8 cellular contexts compared by ENCODE assay signal in genomic region chr19:861756-862528, GRCh38. TPM values are rescaled to one million over a fixed set of nuclear protein-coding genes. Genes with fewer than 3 reads are reported as not detected.
DNase-seq lines count a peak whose midpoint lies in the region; ATAC-seq and FAIRE-seq lines count a peak whose summit lies in the region.

No MANE protein-coding gene starts in this region.

- H3K27me3 ChIP-seq in CD4-positive, alpha-beta memory T cell (ENCODE audit: insufficient read depth, low read length) = peaks cover 3% of the 10 kb centered on the region

- H3K4me3 Mint-ChIP-seq in CD4-positive, alpha-beta memory T cell = peak overlapping the region in 3 of 8 donors; percentile 8 to 75 (median 20)
- peak overlapping the region in 3 of 4 donors; percentile 17 to 79 (median 47) for H3K4me3 Mint-ChIP-seq in IgD-negative memory B cell
- H3K4me3 Mint-ChIP-seq in naive thymus-derived CD8-positive, alpha-beta T cell = peak overlapping the region in 2 of 10 donors; percentile 70 to 78

- no peak overlapping the region for H3K4me3 ChIP-seq in CD4-positive, alpha-beta memory T cell (ENCODE audit: low read length in 2 of 2)

- peak; percentile 10 to 49 for ATAC-seq in naive thymus-derived CD8-positive, alpha-beta T cell

- CTCF ChIA-PET in CD4-positive, alpha-beta memory T cell (lab: Charles Lee; ENCODE audit: partially characterized antibody) = interaction anchor here (2.7 to 5.6 kb wide), 2 partner anchors 59 to 122 kb away, joined by 29 to 119 read pairs; partner anchors contain the start of gene WDR18

- peak; percentile 50 to 76 (median 55) for DNase-seq in CD4-positive, alpha-beta memory T cell
- peak; percentile 73 for DNase-seq in T-helper 9 cell
- DNase-seq in astrocyte of the hippocampus (ENCODE audit: low read depth, low spot score) = peak; percentile 35
- DNase-seq in naive thymus-derived CD8-positive, alpha-beta T cell = peak; percentile 47 to 85 (median 63)
- peak; percentile 39 for DNase-seq in urothelium cell line (ENCODE audit: low spot score)
- DNase-seq in NCI-H1930 (lab: John Stamatoyannopoulos, UW) = no peak
- no peak for DNase-seq in RKO (ENCODE audit: low spot score)

- no peak for FAIRE-seq in urothelium cell line (lab: Jason Lieb, UNC)

- H3K4me1 Mint-ChIP-seq in CD4-positive, alpha-beta memory T cell = peaks cover 5 to 26% (median 16%) of the 10 kb centered on the region in 4 donors
- H3K4me1 Mint-ChIP-seq in IgD-negative memory B cell = peaks cover 8 to 13% (median 9%) of the 10 kb centered on the region in 3 donors
- H3K4me1 Mint-ChIP-seq in naive thymus-derived CD8-positive, alpha-beta T cell = peaks cover 7 to 28% (median 18%) of the 10 kb centered on the region in 4 donors

- no peaks in the 10 kb centered on the region for H3K36me3 ChIP-seq in CD4-positive, alpha-beta memory T cell (ENCODE audit: insufficient read depth, low read length)

- peaks cover 1 to 4% of the 10 kb centered on the region in 2 donors for H3K27me3 Mint-ChIP-seq in CD4-positive, alpha-beta memory T cell
- peaks cover 2% of the 10 kb centered on the region for H3K27me3 Mint-ChIP-seq in IgD-negative memory B cell
- H3K27me3 Mint-ChIP-seq in naive thymus-derived CD8-positive, alpha-beta T cell = peaks cover 0 to 11% (median 0%) of the 10 kb centered on the region in 5 donors

- no peak overlapping the region for H3K27ac ChIP-seq in CD4-positive, alpha-beta memory T cell (ENCODE audit: low read depth, low read length)

- H3K9me3 ChIP-seq in CD4-positive, alpha-beta memory T cell (ENCODE audit: control insufficient read depth in 1 of 2, low read length in 2 of 2) = no peaks in the 10 kb centered on the region

- intact Hi-C loops in CD4-positive, alpha-beta memory T cell (cut with micrococcal nuclease) = loop anchor here (1.0 to 2.0 kb wide), 5 partner anchors 10 to 139 kb away; partner anchors contain the start of genes GRIN3B, MED16 and RNU6-9

- peaks cover 19% of the 10 kb centered on the region for H3K4me1 ChIP-seq in CD4-positive, alpha-beta memory T cell (ENCODE audit: insufficient read depth, low read length)

- H3K27ac Mint-ChIP-seq in CD4-positive, alpha-beta memory T cell = peak overlapping the region in 3 of 7 donors; percentile 37 to 95 (median 92)
- H3K27ac Mint-ChIP-seq in IgD-negative memory B cell = peak overlapping the region in 1 of 3 donors; percentile 98
- H3K27ac Mint-ChIP-seq in naive thymus-derived CD8-positive, alpha-beta T cell = no peak overlapping the region

- H3K9me3 Mint-ChIP-seq in CD4-positive, alpha-beta memory T cell = peaks cover 0 to 3% (median 0%) of the 10 kb centered on the region in 8 donors
- H3K9me3 Mint-ChIP-seq in IgD-negative memory B cell = peaks cover 0 to 2% (median 0%) of the 10 kb centered on the region in 3 donors
- no peaks in the 10 kb centered on the region for H3K9me3 Mint-ChIP-seq in naive thymus-derived CD8-positive, alpha-beta T cell

- peaks cover 0 to 5% of the 10 kb centered on the region in 2 donors for H3K36me3 Mint-ChIP-seq in CD4-positive, alpha-beta memory T cell
- H3K36me3 Mint-ChIP-seq in IgD-negative memory B cell = no peaks in the 10 kb centered on the region
- no peaks in the 10 kb centered on the region for H3K36me3 Mint-ChIP-seq in naive thymus-derived CD8-positive, alpha-beta T cell

- POLR2A ChIA-PET in CD4-positive, alpha-beta memory T cell (lab: Charles Lee; ENCODE audit: partially characterized antibody) = interaction anchor here (2.1 to 6.4 kb wide), 7 partner anchors 10 to 407 kb away, joined by 9 to 86 read pairs (median 16); partner anchors contain the start of genes CIRBP, KISS1R, MED16 and R3HDM4
- POLR2A ChIA-PET in naive thymus-derived CD8-positive, alpha-beta T cell (lab: Charles Lee) = interaction anchor here (0.6 to 13.5 kb wide), 11 partner anchors 31 to 407 kb away, joined by 3 to 165 read pairs (median 10); partner anchors contain the start of genes CIRBP, KISS1R, MED16 and R3HDM4

RNA-seq across cellular contexts. Expression of gene CFD, which starts 2.5 kb away (rescaled TPM):
- total RNA-seq in CD4-positive, alpha-beta memory T cell = 1 to 10 TPM in 1 of 2 experiments, under 1 TPM in 1; 0.91 to 1.1 TPM
- 1 to 10 TPM in 1 of 2 donors, not detected in 1; 4.8 TPM for polyA plus RNA-seq in CD4-positive, alpha-beta memory T cell
- 6.3 TPM for polyA plus RNA-seq in IgD-negative memory B cell
- total RNA-seq in naive thymus-derived CD8-positive, alpha-beta T cell = 1 to 10 TPM; 2.4 to 3.9 TPM
- 1 to 10 TPM; 3.6 to 10.0 (median 4.3) TPM for polyA plus RNA-seq in naive thymus-derived CD8-positive, alpha-beta T cell

RNA-seq across cellular contexts. Expression of gene ELANE, which starts 9.8 kb away (rescaled TPM):
- total RNA-seq in CD4-positive, alpha-beta memory T cell = not detected
- not detected for polyA plus RNA-seq in CD4-positive, alpha-beta memory T cell
- not detected for polyA plus RNA-seq in IgD-negative memory B cell
- total RNA-seq in naive thymus-derived CD8-positive, alpha-beta T cell = not detected
- polyA plus RNA-seq in naive thymus-derived CD8-positive, alpha-beta T cell = not detected

RNA-seq across cellular contexts. Expression of gene PRTN3, which starts 21.1 kb away (rescaled TPM):
- not detected for total RNA-seq in CD4-positive, alpha-beta memory T cell
- polyA plus RNA-seq in CD4-positive, alpha-beta memory T cell = not detected
- polyA plus RNA-seq in IgD-negative memory B cell = not detected
- total RNA-seq in naive thymus-derived CD8-positive, alpha-beta T cell = not detected
- polyA plus RNA-seq in naive thymus-derived CD8-positive, alpha-beta T cell = not detected

RNA-seq across cellular contexts. Expression of gene MED16, which starts 31.0 kb away (rescaled TPM):
- total RNA-seq in CD4-positive, alpha-beta memory T cell = 10 to 100 TPM; 68.3 to 71.7 TPM
- 100 to 1,000 TPM in 1 of 2 donors, 10 to 100 TPM in 1; 48.6 to 125 TPM for polyA plus RNA-seq in CD4-positive, alpha-beta memory T cell
- 138 TPM for polyA plus RNA-seq in IgD-negative memory B cell
- total RNA-seq in naive thymus-derived CD8-positive, alpha-beta T cell = 10 to 100 TPM; 65.9 to 68.8 TPM
- 100 to 1,000 TPM in 1 of 3 donors, 10 to 100 TPM in 2; 54.3 to 117 (median 72.4) TPM for polyA plus RNA-seq in naive thymus-derived CD8-positive, alpha-beta T cell

RNA-seq across cellular contexts. Expression of gene RNU6-9, which starts 31.3 kb away (rescaled TPM):
- not detected for total RNA-seq in CD4-positive, alpha-beta memory T cell
- not detected for polyA plus RNA-seq in CD4-positive, alpha-beta memory T cell
- polyA plus RNA-seq in IgD-negative memory B cell = not detected
- total RNA-seq in naive thymus-derived CD8-positive, alpha-beta T cell = not detected
- not detected for polyA plus RNA-seq in naive thymus-derived CD8-positive, alpha-beta T cell

Comparison
In these comparisons a context has a peak if more than half of its experiments do, and no peak if none do; other contexts are left out.
1. DNase-seq: peak in CD4-positive, alpha-beta memory T cell (5 of 5), T-helper 9 cell (single experiment), astrocyte of the hippocampus (single experiment), naive thymus-derived CD8-positive, alpha-beta T cell (10 of 10) and urothelium cell line (single experiment); none in NCI-H1930 (0 of 2) and RKO (single experiment).